Comparison of ENCODE assay signal across 19 cellular contexts in the genomic region with DNA sequence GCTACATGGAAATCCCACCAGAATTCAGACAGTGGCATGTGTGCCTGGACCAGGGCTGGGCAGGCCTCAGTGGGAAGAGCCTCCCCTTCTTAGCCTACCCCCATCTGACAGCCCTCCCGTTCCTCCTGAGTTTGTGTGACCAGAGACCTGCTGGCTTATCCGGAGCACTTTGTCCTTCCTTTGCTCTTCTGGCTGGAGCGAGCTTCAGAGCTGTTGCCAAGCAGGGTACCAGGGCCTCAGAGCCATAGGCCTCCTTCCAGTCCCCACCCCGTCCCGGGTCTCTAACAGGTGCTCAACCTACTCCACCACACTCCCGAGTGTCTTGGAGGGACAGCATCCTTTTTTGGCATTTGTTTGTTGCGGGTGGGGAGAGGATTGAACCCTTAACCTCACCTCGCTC.
"Had no signal": no experiment of that assay in that cellular context is flagged by ENCODE, and none has a peak within 500 bp of the region (broad histone marks: within the 10 kb centered on the region; RNA-seq: fewer than 3 reads in every experiment).

No MANE protein-coding gene starts in this region.

- H3K27ac Mint-ChIP-seq: activated CD4-positive, alpha-beta T cell treated with anti-CD3 and anti-CD28 coated beads for 36 hours; activated naive CD4-positive, alpha-beta T cell treated with anti-CD3 and anti-CD28 coated beads for 36 hours had no signal

- H3K9me3 Mint-ChIP-seq: activated naive CD4-positive, alpha-beta T cell treated with anti-CD3 and anti-CD28 coated beads for 36 hours; activated naive CD8-positive, alpha-beta T cell treated with anti-CD3 and anti-CD28 coated beads, Interleukin-2, amount 10 ng/mL, durations not matched to agents 7 days and 5 days; stimulated activated naive CD8-positive, alpha-beta T cell treated with anti-CD3 and anti-CD28 coated beads, Interleukin-15, amount 100 ng/mL, for 72 hours had no signal

- ATAC-seq: activated CD4-positive, alpha-beta T cell treated with anti-CD3 and anti-CD28 coated beads for 36 hours; left lobe of liver; stimulated activated naive CD8-positive, alpha-beta T cell treated with anti-CD3 and anti-CD28 coated beads, Interleukin-15, amount 100 ng/mL, for 72 hours had no signal

- H3K9me3 ChIP-seq: transverse colon, uterus had no signal

- DNase-seq: activated CD4-positive, alpha-beta T cell treated with anti-CD3 and anti-CD28 coated beads for 36 hours; activated CD4-positive, alpha-beta T cell treated with anti-CD3 and anti-CD28 coated beads, Interleukin-2, amount 50 U/mL, for 4 hours; activated CD8-positive, alpha-beta memory T cell treated with anti-CD3 and anti-CD28 coated beads for 24 hours; activated CD8-positive, alpha-beta memory T cell treated with anti-CD3 and anti-CD28 coated beads, Interleukin-2, amount 50 U/mL, for 4 hours; activated effector memory CD4-positive, alpha-beta T cell treated with Interleukin-2 at 50 U/mL for 16 hours; activated naive CD4-positive, alpha-beta T cell treated with anti-CD3 and anti-CD28 coated beads for 36 hours; activated naive CD8-positive, alpha-beta T cell treated with anti-CD3 and anti-CD28 coated beads, Interleukin-2, amount 10 ng/mL, durations not matched to agents 7 days and 5 days; activated T-cell treated with anti-CD3 and anti-CD28 coated beads, Interleukin-2, amount 50 U/mL, for 48 hours; amniotic stem cell; cerebellar nuclear complex; cortex of kidney; nucleus accumbens; stimulated activated CD4-positive, alpha-beta T cell treated with anti-CD3 and anti-CD28 coated beads, Interleukin-12 subunit alpha, Interleukin-12 subunit beta, amount 100 ng/mL, for 4 hours; stimulated activated CD4-positive, alpha-beta T cell treated with anti-CD3 and anti-CD28 coated beads, Interleukin-1b, Interleukin-23, amount 100 ng/mL, for 48 hours; stimulated activated naive CD8-positive, alpha-beta T cell treated with anti-CD3 and anti-CD28 coated beads, Interleukin-15, amount 100 ng/mL, for 72 hours; T-helper 1 cell; transverse colon; uterus had no signal

- H3K27ac ChIP-seq: uterus had no signal

- H3K4me3 Mint-ChIP-seq: activated CD4-positive, alpha-beta T cell treated with anti-CD3 and anti-CD28 coated beads for 36 hours; activated naive CD4-positive, alpha-beta T cell treated with anti-CD3 and anti-CD28 coated beads for 36 hours; activated naive CD8-positive, alpha-beta T cell treated with anti-CD3 and anti-CD28 coated beads, Interleukin-2, amount 10 ng/mL, durations not matched to agents 7 days and 5 days; stimulated activated naive CD8-positive, alpha-beta T cell treated with anti-CD3 and anti-CD28 coated beads, Interleukin-15, amount 100 ng/mL, for 72 hours had no signal

- H3K36me3 ChIP-seq: uterus had no signal

- H3K27me3 ChIP-seq: transverse colon, uterus had no signal

- H3K4me3 ChIP-seq: transverse colon, uterus had no signal

- H3K27me3 Mint-ChIP-seq: activated CD4-positive, alpha-beta T cell treated with anti-CD3 and anti-CD28 coated beads for 36 hours; activated naive CD8-positive, alpha-beta T cell treated with anti-CD3 and anti-CD28 coated beads, Interleukin-2, amount 10 ng/mL, durations not matched to agents 7 days and 5 days; stimulated activated naive CD8-positive, alpha-beta T cell treated with anti-CD3 and anti-CD28 coated beads, Interleukin-15, amount 100 ng/mL, for 72 hours had no signal
